9 cellular contexts compared by ENCODE assay signal in genomic region chr6:3749390-3749978, GRCh38. TPM values are rescaled to one million over a fixed set of nuclear protein-coding genes. Genes with fewer than 3 reads are reported as not detected.
A peak's percentile ranks its signal among the peaks of the same experiment; 100 is the strongest.
DNase-seq lines count a peak whose midpoint lies in the region; ATAC-seq and TF ChIP-seq lines count a peak whose summit lies in the region.
"Had no signal": no experiment of that assay in that cellular context is flagged by ENCODE, and none has a peak within 500 bp of the region (broad histone marks: within the 10 kb centered on the region; RNA-seq: fewer than 3 reads in every experiment).

No MANE protein-coding gene starts in this region.

- H3K4me1 Mint-ChIP-seq in T-helper 2 cell treated with Interferon-gamma antibody and Interleukin-4, amounts not matched to agents 5 μg/mL and 100 μg/mL, for 36 hours (ENCODE audit: low read depth) = peaks cover 3% of the 10 kb centered on the region

- peak; percentile 41 to 59 for ATAC-seq in lower lobe of right lung
- ATAC-seq in GM21528 (IDR thresholded peaks at IDR 0.05; ENCODE audit: low FRiP score, unreplicated experiment) = no peak

- 86% methylated on average over 22 of the region's 22 CpGs for WGBS in thymus

- H3K36me3 Mint-ChIP-seq in T-helper 2 cell treated with Interferon-gamma antibody and Interleukin-4, amounts not matched to agents 5 μg/mL and 100 μg/mL, for 36 hours (ENCODE audit: low read depth) = no peaks in the 10 kb centered on the region

- TF ChIP-seq CTCF in lower lobe of right lung (IDR thresholded peaks at IDR 0.05) = no peak

- H3K9me3 ChIP-seq in lower lobe of right lung (no peaks in the 10 kb centered on the region), thymus (ENCODE audit: control insufficient read depth) (no peaks in the 10 kb centered on the region)

- no peaks in the 10 kb centered on the region for H3K27me3 ChIP-seq in lower lobe of right lung (ENCODE audit: low read depth)
- H3K27me3 ChIP-seq in thymus (ENCODE audit: control insufficient read depth, insufficient read depth) = peaks cover 60% of the 10 kb centered on the region

- in situ Hi-C loops in T47D (cut with HindIII; ENCODE audit: low pct_unique_long_range_greater_than_20kb, low sequenced_read_pairs) (no loop called here), KBM-7 (cut with MboI; ENCODE audit: low pct_unique_long_range_greater_than_20kb, low sequenced_read_pairs) (loop anchor here (25.0 kb wide), 1 partner anchor 238 kb away; no protein-coding TSS in a partner anchor)

- H3K4me3 Mint-ChIP-seq in T-helper 2 cell treated with Interferon-gamma antibody and Interleukin-4, amounts not matched to agents 5 μg/mL and 100 μg/mL, for 36 hours = peak overlapping the region; percentile 20

- DNase-seq in T-helper 2 cell treated with Interferon-gamma antibody and Interleukin-4, amounts not matched to agents 5 μg/mL and 100 μg/mL, for 36 hours (ENCODE audit: low spot score) = no peak
- DNase-seq in T-helper 2 cell (no peak), T47D (ENCODE audit: low read depth in 1 of 2, low spot score in 1 of 2) (peak; percentile 78 to 80), lower lobe of right lung (peak; percentile 78), cerebellar cortex (ENCODE audit: low spot score) (no peak), KBM-7 (no peak)
- DNase-seq: stimulated activated naive CD4-positive, alpha-beta T cell treated with Interleukin-2 at 50 U/mL for 16 hours had no signal

- peaks cover 41% of the 10 kb centered on the region for H3K27me3 Mint-ChIP-seq in T-helper 2 cell treated with Interferon-gamma antibody and Interleukin-4, amounts not matched to agents 5 μg/mL and 100 μg/mL, for 36 hours (ENCODE audit: low read depth)

- peaks cover 56% of the 10 kb centered on the region for H3K4me1 ChIP-seq in lower lobe of right lung
- peaks cover 3% of the 10 kb centered on the region for H3K4me1 ChIP-seq in thymus (ENCODE audit: control insufficient read depth, insufficient read depth, low read length)

- peaks cover 5% of the 10 kb centered on the region for H3K36me3 ChIP-seq in lower lobe of right lung
- no peaks in the 10 kb centered on the region for H3K36me3 ChIP-seq in thymus (ENCODE audit: control insufficient read depth, insufficient read depth)

- H3K9me3 Mint-ChIP-seq in T-helper 2 cell treated with Interferon-gamma antibody and Interleukin-4, amounts not matched to agents 5 μg/mL and 100 μg/mL, for 36 hours = no peaks in the 10 kb centered on the region

- H3K27ac ChIP-seq in lower lobe of right lung (peak overlapping the region; percentile 99), thymus (ENCODE audit: low read depth) (peak overlapping the region; percentile 25)

- intact Hi-C loops in lower lobe of right lung (cut with DNase I) = no loop called here

- H3K4me3 ChIP-seq in lower lobe of right lung = peak overlapping the region; percentile 78
- no peak overlapping the region for H3K4me3 ChIP-seq in thymus (ENCODE audit: low read length)

- no peak overlapping the region for H3K27ac Mint-ChIP-seq in T-helper 2 cell treated with Interferon-gamma antibody and Interleukin-4, amounts not matched to agents 5 μg/mL and 100 μg/mL, for 36 hours

RNA-seq across cellular contexts. Expression of gene PXDC1, which starts 2.0 kb away (rescaled TPM):
- total RNA-seq in lower lobe of right lung = 50.9 TPM
- 21.4 TPM for polyA plus RNA-seq in thymus

Comparison
In these comparisons a context has a peak if more than half of its experiments do, and no peak if none do; other contexts are left out.
1. DNase-seq: peak in T47D (2 of 2) and lower lobe of right lung (single experiment); none in T-helper 2 cell treated with Interferon-gamma antibody and Interleukin-4, amounts not matched to agents 5 μg/mL and 100 μg/mL, for 36 hours (single experiment), T-helper 2 cell (0 of 5), cerebellar cortex (single experiment) and KBM-7 (single experiment).